ENCODE assay signal across 3 cellular contexts in the genomic region with DNA sequence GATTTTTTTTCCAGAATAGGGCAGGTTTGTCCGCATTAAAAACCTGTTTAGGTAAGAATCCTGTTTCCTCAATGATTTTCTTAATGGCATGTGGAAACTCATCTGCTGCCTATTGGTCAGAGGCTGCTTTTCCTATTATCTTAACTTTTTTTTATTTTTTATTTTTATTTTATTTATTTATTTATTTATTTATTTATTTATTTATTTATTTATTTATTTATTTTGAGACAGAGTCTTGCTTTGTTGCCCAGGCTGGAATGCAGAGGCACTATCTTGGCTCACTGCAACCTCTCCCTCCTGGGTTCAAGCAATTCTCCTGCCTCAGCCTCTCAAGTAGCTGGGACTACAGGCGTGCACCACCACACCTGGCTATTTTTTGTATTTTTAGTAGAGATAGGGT.
DNase-seq lines count a peak whose midpoint lies in the region; ATAC-seq, FAIRE-seq and TF ChIP-seq lines count a peak whose summit lies in the region.
"Not testable (repeated sequence)": the region's sequence is repeated elsewhere in the genome, so short reads cannot be mapped to it uniquely, and the experiment has no call there.

No MANE protein-coding gene starts in this region.

- H3K4me3 Mint-ChIP-seq in WTC11, result not testable (repeated sequence)

- not testable (repeated sequence) for H3K27me3 Mint-ChIP-seq in WTC11 (ENCODE audit: low read depth)

- DNase-seq in A549 (ENCODE audit: low read depth in 1 of 2, low spot score in 1 of 2); WTC11 (ENCODE audit: low spot score): not testable (repeated sequence)

- not testable (repeated sequence) for TF ChIP-seq POLR2A in A549 (IDR thresholded peaks at IDR 0.05; ENCODE audit: low read length)

- H3K36me3 ChIP-seq in HEK293 (ENCODE audit: control insufficient read depth in 2 of 2, insufficient read depth in 1 of 2, low read length in 2 of 2), result not testable (repeated sequence)

- not testable (repeated sequence) for TF ChIP-seq RAD21 in A549 (conservative IDR thresholded peaks at IDR 0.05 in 1 of 2, IDR thresholded peaks at IDR 0.05 in 1 of 2)

- H3K36me3 Mint-ChIP-seq in WTC11, result not testable (repeated sequence)

- not testable (repeated sequence) for H3K9me3 Mint-ChIP-seq in WTC11

- H3K27ac Mint-ChIP-seq in WTC11, result not testable (repeated sequence)

- POLR2A ChIA-PET in A549 (lab: Yijun Ruan, JAX); HEK293 (lab: Yijun Ruan, JAX); WTC11 (lab: Charles Lee): not testable (repeated sequence)

- TF ChIP-seq CTCF in A549 (IDR thresholded peaks at IDR 0.05); HEK293 (tag by site-specific recombination; IDR thresholded peaks at IDR 0.05); WTC11 (IDR thresholded peaks at IDR 0.05): not testable (repeated sequence)

- H3K4me3 ChIP-seq in A549; HEK293 (ENCODE audit: low read depth, low read length): not testable (repeated sequence)

- 50% methylated on average over 2 of the region's 2 CpGs for WGBS in A549 (ENCODE audit: missing lambda C conversion rate)

- H3K4me1 ChIP-seq in A549; HEK293 (ENCODE audit: control insufficient read depth, insufficient read depth, low read length): not testable (repeated sequence)

- ATAC-seq in A549, WTC11: not testable (repeated sequence)

- peaks cover 18% of the 10 kb centered on the region for H3K4me1 Mint-ChIP-seq in WTC11

- not testable (repeated sequence) for FAIRE-seq in A549 (lab: Jason Lieb, UNC)

- not testable (repeated sequence) for H3K9me3 ChIP-seq in A549; HEK293 (ENCODE audit: control insufficient read depth, insufficient read depth, low read depth, low read length)

- not testable (repeated sequence) for H3K4me2 ChIP-seq in A549

- TF ChIP-seq EP300 in A549 (IDR thresholded peaks at IDR 0.05), result not testable (repeated sequence)

- not testable (repeated sequence) for H3K27ac ChIP-seq in A549; HEK293 (ENCODE audit: extremely low read depth, low read depth, low read length)

- CTCF ChIA-PET in A549 (lab: Yijun Ruan, JAX); HEK293 (lab: Yijun Ruan, JAX); WTC11 (lab: Charles Lee): not testable (repeated sequence)

TF ChIP-seq in A549, 52 proteins besides CTCF, POLR2A, EP300 and RAD21:
- peak; percentile 31 for TF ChIP-seq ZC3H11A (IDR thresholded peaks at IDR 0.05)
TF ChIP-seq in A549: peak in this region for 1; not testable (repeated sequence) for 51.

TF ChIP-seq in HEK293, 187 proteins besides CTCF, POLR2A, EP300 and RAD21 (continues in another document):
- TF ChIP-seq, protein P1, sequence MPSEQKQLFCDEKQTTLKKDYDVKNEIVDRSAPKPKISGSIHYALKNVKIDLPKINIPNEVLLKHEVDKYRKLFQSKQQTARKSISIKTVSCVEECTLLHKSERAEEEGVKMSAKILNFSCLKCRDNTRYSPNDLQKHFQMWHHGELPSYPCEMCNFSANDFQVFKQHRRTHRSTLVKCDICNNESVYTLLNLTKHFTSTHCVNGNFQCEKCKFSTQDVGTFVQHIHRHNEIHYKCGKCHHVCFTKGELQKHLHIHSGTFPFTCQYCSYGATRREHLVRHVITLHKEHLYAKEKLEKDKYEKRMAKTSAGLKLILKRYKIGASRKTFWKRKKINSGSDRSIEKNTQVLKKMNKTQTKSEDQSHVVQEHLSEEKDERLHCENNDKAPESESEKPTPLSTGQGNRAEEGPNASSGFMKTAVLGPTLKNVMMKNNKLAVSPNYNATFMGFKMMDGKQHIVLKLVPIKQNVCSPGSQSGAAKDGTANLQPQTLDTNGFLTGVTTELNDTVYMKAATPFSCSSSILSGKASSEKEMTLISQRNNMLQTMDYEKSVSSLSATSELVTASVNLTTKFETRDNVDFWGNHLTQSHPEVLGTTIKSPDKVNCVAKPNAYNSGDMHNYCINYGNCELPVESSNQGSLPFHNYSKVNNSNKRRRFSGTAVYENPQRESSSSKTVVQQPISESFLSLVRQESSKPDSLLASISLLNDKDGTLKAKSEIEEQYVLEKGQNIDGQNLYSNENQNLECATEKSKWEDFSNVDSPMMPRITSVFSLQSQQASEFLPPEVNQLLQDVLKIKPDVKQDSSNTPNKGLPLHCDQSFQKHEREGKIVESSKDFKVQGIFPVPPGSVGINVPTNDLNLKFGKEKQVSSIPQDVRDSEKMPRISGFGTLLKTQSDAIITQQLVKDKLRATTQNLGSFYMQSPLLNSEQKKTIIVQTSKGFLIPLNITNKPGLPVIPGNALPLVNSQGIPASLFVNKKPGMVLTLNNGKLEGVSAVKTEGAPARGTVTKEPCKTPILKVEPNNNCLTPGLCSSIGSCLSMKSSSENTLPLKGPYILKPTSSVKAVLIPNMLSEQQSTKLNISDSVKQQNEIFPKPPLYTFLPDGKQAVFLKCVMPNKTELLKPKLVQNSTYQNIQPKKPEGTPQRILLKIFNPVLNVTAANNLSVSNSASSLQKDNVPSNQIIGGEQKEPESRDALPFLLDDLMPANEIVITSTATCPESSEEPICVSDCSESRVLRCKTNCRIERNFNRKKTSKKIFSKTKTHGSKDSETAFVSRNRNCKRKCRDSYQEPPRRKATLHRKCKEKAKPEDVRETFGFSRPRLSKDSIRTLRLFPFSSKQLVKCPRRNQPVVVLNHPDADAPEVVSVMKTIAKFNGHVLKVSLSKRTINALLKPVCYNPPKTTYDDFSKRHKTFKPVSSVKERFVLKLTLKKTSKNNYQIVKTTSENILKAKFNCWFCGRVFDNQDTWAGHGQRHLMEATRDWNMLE (tag by site-specific recombination; conservative IDR thresholded peaks at IDR 0.05; ENCODE audit: low read depth), result peak; percentile 79
- TF ChIP-seq ZNF394 (tag by site-specific recombination; IDR thresholded peaks at IDR 0.05; ENCODE audit: borderline replicate concordance), result peak; percentile 85; the same call in 1 of the 2 replicates

TF ChIP-seq in WTC11, 78 proteins besides CTCF, POLR2A, EP300 and RAD21:
- TF ChIP-seq HMGA2 (CRISPR knock-in tag; IDR thresholded peaks at IDR 0.05), result peak; percentile 56; the same call in 1 of the 2 replicates
